In genomic region chr9:93096811-93097382, GRCh38 we compare ENCODE assay signal across 8 cellular contexts. TPM values are rescaled to one million over a fixed set of nuclear protein-coding genes. Genes with fewer than 3 reads are reported as not detected.
DNase-seq lines count a peak whose midpoint lies in the region; ATAC-seq and TF ChIP-seq lines count a peak whose summit lies in the region.

No MANE protein-coding gene starts in this region.

- H3K27me3 ChIP-seq in AG04450 (ENCODE audit: control insufficient read depth, insufficient read depth, low read length) = no peaks in the 10 kb centered on the region
- no peaks in the 10 kb centered on the region for H3K27me3 ChIP-seq in MG63
- H3K27me3 ChIP-seq in naive thymus-derived CD4-positive, alpha-beta T cell (ENCODE audit: control insufficient read depth in 2 of 2, insufficient read depth in 2 of 2, low read length in 2 of 2) = no peaks in the 10 kb centered on the region

- H3K9me3 ChIP-seq in AG04450 (ENCODE audit: control insufficient read depth, insufficient read depth, low read length) (peaks cover 13% of the 10 kb centered on the region), MG63 (peaks cover 2% of the 10 kb centered on the region; the same call in 1 of the 2 replicates)
- no peaks in the 10 kb centered on the region for H3K9me3 ChIP-seq in naive thymus-derived CD4-positive, alpha-beta T cell (ENCODE audit: control insufficient read depth in 2 of 3, low read length in 3 of 3)

- CTCF ChIA-PET in AG04450 (lab: Charles Lee) = interaction anchor here (2.8 kb wide), 1 partner anchor 13 kb away, joined by 21 read pairs; no protein-coding TSS in a partner anchor
- CTCF ChIA-PET in naive thymus-derived CD4-positive, alpha-beta T cell (lab: Charles Lee) = interaction anchor here (1.0 to 1.5 kb wide), 3 partner anchors 12 to 69 kb away, joined by 3 to 4 read pairs (median 4); no protein-coding TSS in a partner anchor

- H3K4me1 ChIP-seq in naive thymus-derived CD4-positive, alpha-beta T cell (ENCODE audit: control insufficient read depth in 2 of 2, insufficient read depth in 2 of 2, low read length in 2 of 2) = peaks cover 41 to 58% of the 10 kb centered on the region in 2 donors

- intact Hi-C loops in naive thymus-derived CD4-positive, alpha-beta T cell (cut with micrococcal nuclease) = loop anchor here (1.0 to 10.0 kb wide), 18 partner anchors 8 to 980 kb away; partner anchors contain the start of genes ZNF484 (in 2 of the 2), CENPP (in 1 of the 2), FAM120A (in 1 of the 2) and FAM120AOS (in 1 of the 2)

- H3K36me3 Mint-ChIP-seq in naive thymus-derived CD4-positive, alpha-beta T cell = peaks cover 0 to 18% (median 4%) of the 10 kb centered on the region in 5 donors

- POLR2A ChIA-PET in AG04450 (lab: Yijun Ruan, JAX) = no interaction called here
- POLR2A ChIA-PET in naive thymus-derived CD4-positive, alpha-beta T cell (lab: Charles Lee) = interaction anchor here (0.5 to 6.4 kb wide), 14 partner anchors 10 to 133 kb away, joined by 3 to 60 read pairs (median 5); no protein-coding TSS in a partner anchor

- peak overlapping the region; percentile 83 for H3K4me3 ChIP-seq in AG04450 (ENCODE audit: low read depth, low read length)
- peak overlapping the region; percentile 76 for H3K4me3 ChIP-seq in MG63
- peak overlapping the region; percentile 71 for H3K4me3 ChIP-seq in naive thymus-derived CD4-positive, alpha-beta T cell (ENCODE audit: low read length)

- no peak overlapping the region for H3K27ac ChIP-seq in AG04450 (ENCODE audit: low read depth, low read length)
- peak overlapping the region; percentile 93 for H3K27ac ChIP-seq in naive thymus-derived CD4-positive, alpha-beta T cell (ENCODE audit: low read depth, low read length)

- H3K4me3 Mint-ChIP-seq in naive thymus-derived CD4-positive, alpha-beta T cell = peak overlapping the region; percentile 83 to 95 (median 90)

- H3K9me3 Mint-ChIP-seq in naive thymus-derived CD4-positive, alpha-beta T cell = peaks cover 0 to 5% (median 0%) of the 10 kb centered on the region in 11 donors

- H3K27me3 Mint-ChIP-seq in naive thymus-derived CD4-positive, alpha-beta T cell = no peaks in the 10 kb centered on the region

- no peak for ATAC-seq in naive thymus-derived CD4-positive, alpha-beta T cell
- no peak for ATAC-seq in GM18868 (IDR thresholded peaks at IDR 0.05; ENCODE audit: unreplicated experiment)

- H3K36me3 ChIP-seq in MG63 = no peaks in the 10 kb centered on the region; the same call in 1 of the 2 replicates
- H3K36me3 ChIP-seq in naive thymus-derived CD4-positive, alpha-beta T cell (ENCODE audit: control insufficient read depth in 2 of 3, insufficient read depth in 3 of 3, low read length in 3 of 3) = no peaks in the 10 kb centered on the region

- TF ChIP-seq CTCF in AG04450 (IDR thresholded peaks at IDR 0.05; ENCODE audit: low read depth, low read length) = no peak

- DNase-seq in AG04450 (ENCODE audit: low read depth, low spot score) (no peak), MG63 (no peak), dermis blood vessel endothelial cell (peak; percentile 13), pons (ENCODE audit: low spot score) (no peak), hepatic stellate cell (ENCODE audit: low spot score) (no peak), putamen (ENCODE audit: low spot score) (no peak)
- no peak for DNase-seq in naive thymus-derived CD4-positive, alpha-beta T cell

- H3K4me1 Mint-ChIP-seq in naive thymus-derived CD4-positive, alpha-beta T cell = peaks cover 47 to 75% (median 64%) of the 10 kb centered on the region in 7 donors

- H3K27ac Mint-ChIP-seq in naive thymus-derived CD4-positive, alpha-beta T cell = peak overlapping the region; percentile 82 to 96 (median 90)

RNA-seq across cellular contexts. Expression of gene CARD19, which starts 0.9 kb away (rescaled TPM):
- 25.2 and 42.6 TPM in 2 replicates for polyA plus RNA-seq in AG04450 (2011; rRNA removed)
- polyA minus RNA-seq in AG04450 (2011; rRNA and poly(A)+ RNA removed) = 18.1 and 31.7 TPM in 2 replicates
- total RNA-seq in MG63 (2014; rRNA removed; shearing (Covaris generic); ENCODE audit: low replicate concordance) = 77.4 and 103 TPM in 2 replicates
- 70.2 and 74.4 TPM in 2 replicates for total RNA-seq in dermis blood vessel endothelial cell
- 10 to 100 TPM; 43.0 to 90.0 (median 54.1) TPM for total RNA-seq in naive thymus-derived CD4-positive, alpha-beta T cell
- 10 to 100 TPM; 59.2 to 75.6 TPM for polyA plus RNA-seq in naive thymus-derived CD4-positive, alpha-beta T cell

RNA-seq across cellular contexts. Expression of gene NINJ1, which starts 37.2 kb away (rescaled TPM):
- 26.8 and 47.4 TPM in 2 replicates for polyA plus RNA-seq in AG04450 (2011; rRNA removed)
- 13.9 and 21.1 TPM in 2 replicates for polyA minus RNA-seq in AG04450 (2011; rRNA and poly(A)+ RNA removed)
- 22.5 and 71.0 TPM in 2 replicates for total RNA-seq in MG63 (2014; rRNA removed; shearing (Covaris generic); ENCODE audit: low replicate concordance)
- total RNA-seq in dermis blood vessel endothelial cell = 35.4 and 52.0 TPM in 2 replicates
- total RNA-seq in naive thymus-derived CD4-positive, alpha-beta T cell = 100 to 1,000 TPM in 2 of 5 experiments, 10 to 100 TPM in 3; 30.7 to 163 (median 64.7) TPM
- polyA plus RNA-seq in naive thymus-derived CD4-positive, alpha-beta T cell = 100 to 1,000 TPM; 113 to 133 TPM

RNA-seq across cellular contexts. Expression of gene SUSD3, which starts 38.4 kb away (rescaled TPM):
- 1.4 and 1.8 TPM in 2 replicates for polyA plus RNA-seq in AG04450 (2011; rRNA removed)
- 0.78 and 1.1 TPM in 2 replicates for polyA minus RNA-seq in AG04450 (2011; rRNA and poly(A)+ RNA removed)
- total RNA-seq in MG63 (2014; rRNA removed; shearing (Covaris generic); ENCODE audit: low replicate concordance) = 0.40 TPM in 1 of 2 replicates, not detected in the other
- not detected in 2 replicates for total RNA-seq in dermis blood vessel endothelial cell
- total RNA-seq in naive thymus-derived CD4-positive, alpha-beta T cell = 10 to 100 TPM; 62.8 to 83.5 (median 68.7) TPM
- polyA plus RNA-seq in naive thymus-derived CD4-positive, alpha-beta T cell = 100 to 1,000 TPM; 186 to 315 TPM

Comparison
In these comparisons a context has a peak if more than half of its experiments do, and no peak if none do; other contexts are left out.
1. RNA of gene SUSD3, which starts 38.4 kb away (total RNA-seq): 62.8 to 83.5 TPM in naive thymus-derived CD4-positive, alpha-beta T cell; 0.40 TPM in MG63 and not detected in dermis blood vessel endothelial cell; every median in the first group is over 10 times any median in the second.
2. Peak in every context shown above with its lines, with median percentiles within 50 percentile points of each other: H3K4me3 ChIP-seq.